Comparison of ENCODE assay signal across 34 cellular contexts in genomic region chr22:19307872-19308271, GRCh38.
"Had no signal": no experiment of that assay in that cellular context is flagged by ENCODE, and none has a peak within 500 bp of the region (broad histone marks: within the 10 kb centered on the region; RNA-seq: fewer than 3 reads in every experiment).

No MANE protein-coding gene starts in this region.

- H3K9me3 ChIP-seq: adrenal gland, ascending aorta, body of pancreas, breast epithelium had no signal

- DNase-seq: activated effector memory CD4-positive, alpha-beta T cell treated with anti-CD3 and anti-CD28 coated beads, Interleukin-2, amount 50 U/mL, for 16 hours; activated effector memory CD4-positive, alpha-beta T cell treated with Interleukin-2 at 50 U/mL for 16 hours; activated gamma-delta T cell; activated gamma-delta T cell treated with Interleukin-2 at 50 U/mL for 16 hours; activated naive CD4-positive, alpha-beta T cell; activated naive CD4-positive, alpha-beta T cell treated with anti-CD3 and anti-CD28 coated beads for 36 hours; activated naive CD4-positive, alpha-beta T cell treated with anti-CD3 and anti-CD28 coated beads, Interleukin-2, amount 10 ng/mL, durations not matched to agents 7 days and 5 days; activated naive CD4-positive, alpha-beta T cell treated with anti-CD3 and anti-CD28 coated beads, Interleukin-2, amount 50 U/mL, for 16 hours; activated naive CD4-positive, alpha-beta T cell treated with Interleukin-2 at 50 U/mL for 16 hours; activated naive CD8-positive, alpha-beta T cell treated with anti-CD3 and anti-CD28 coated beads for 36 hours; activated naive CD8-positive, alpha-beta T cell treated with anti-CD3 and anti-CD28 coated beads, Interleukin-2, amount 10 ng/mL, durations not matched to agents 7 days and 5 days; activated naive CD8-positive, alpha-beta T cell treated with anti-CD3 and anti-CD28 coated beads, Interleukin-2, amount 50 U/mL, for 24 hours; activated T-cell treated with anti-CD3 and anti-CD28 coated beads, Interleukin-2, amount 50 U/mL, for 1 hour; activated T-cell treated with anti-CD3 and anti-CD28 coated beads, Interleukin-2, amount 50 U/mL, for 24 hours; activated T-cell treated with anti-CD3 and anti-CD28 coated beads, Interleukin-2, amount 50 U/mL, for 4 hours; activated T-cell treated with anti-CD3 and anti-CD28 coated beads, Interleukin-2, amount 50 U/mL, for 48 hours; activated T-cell treated with anti-CD3 and anti-CD28 coated beads, Interleukin-2, amount 50 U/mL, for 72 hours; adrenal gland; amniotic stem cell; amygdala; anterior cingulate cortex; aorta; body of pancreas; brain microvascular endothelial cell; caudate nucleus; central memory CD4-positive, alpha-beta T cell; cerebellar nuclear complex had no signal

- H3K36me3 ChIP-seq: adrenal gland, ascending aorta, brain microvascular endothelial cell, breast epithelium, cardiac muscle cell had no signal

- ATAC-seq: activated naive CD4-positive, alpha-beta T cell treated with anti-CD3 and anti-CD28 coated beads, Interleukin-2, amount 50 U/mL, for 72 hours; activated naive CD8-positive, alpha-beta T cell treated with anti-CD3 and anti-CD28 coated beads, Interleukin-2, amount 50 U/mL, for 24 hours; activated T-cell treated with anti-CD3 and anti-CD28 coated beads, Interleukin-2, amount 50 U/mL, for 4 hours; activated T-cell treated with anti-CD3 and anti-CD28 coated beads, Interleukin-2, amount 50 U/mL, for 72 hours; activated T-helper 17 cell treated with anti-CD3 and anti-CD28 coated beads, Interleukin-2, amount 50 U/mL, for 72 hours; body of pancreas had no signal

- H3K27me3 ChIP-seq: adrenal gland, ascending aorta, body of pancreas, brain microvascular endothelial cell, breast epithelium, cardiac muscle cell had no signal

- FAIRE-seq: astrocyte, bronchial epithelial cell had no signal

- H3K4me1 ChIP-seq: adrenal gland, ascending aorta, body of pancreas, breast epithelium had no signal

- H3K4me3 ChIP-seq: adrenal gland, ascending aorta, body of pancreas, breast epithelium, cardiac muscle cell had no signal

- H3K27ac ChIP-seq: adrenal gland, ascending aorta, body of pancreas, brain microvascular endothelial cell, breast epithelium, cardiac muscle cell had no signal
